In the genomic region with DNA sequence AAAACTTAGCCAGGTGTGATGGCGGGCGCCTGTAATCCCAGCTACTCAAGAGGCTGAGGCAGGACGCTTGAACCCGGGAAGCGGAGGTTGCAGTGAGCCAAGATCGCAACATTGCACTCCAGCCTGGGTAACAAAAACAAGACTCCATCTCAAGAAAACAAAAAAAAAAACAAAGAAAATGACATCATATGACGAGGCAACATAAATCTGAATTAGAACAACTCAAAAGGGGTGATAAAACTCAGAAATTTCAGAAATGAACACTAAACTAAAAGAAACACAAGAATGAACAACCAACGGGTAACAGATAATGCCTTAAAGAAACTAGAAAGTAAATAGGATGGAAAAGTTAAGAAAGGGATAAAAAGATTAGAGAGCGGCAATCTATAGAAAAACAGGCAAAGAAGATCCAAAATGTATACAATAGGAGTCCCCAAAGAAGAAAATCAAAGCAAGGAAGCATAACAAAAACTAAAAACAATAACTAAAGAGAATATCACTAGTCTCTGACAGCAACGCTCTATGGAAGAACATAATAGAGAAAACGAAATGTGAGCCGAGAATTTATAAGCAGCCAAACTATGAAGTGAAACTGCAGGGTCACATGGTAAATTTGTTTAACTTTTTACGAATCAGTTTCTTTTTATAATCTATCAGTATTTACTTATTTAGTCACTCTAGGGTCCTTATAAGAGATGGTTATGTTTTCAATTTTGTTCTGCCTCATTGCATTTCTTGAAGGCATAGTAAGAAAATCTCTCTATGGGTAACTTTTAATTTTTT, we compare ENCODE assay signal across 15 cellular contexts.
"Had no signal": no experiment of that assay in that cellular context is flagged by ENCODE, and none has a peak within 500 bp of the region (broad histone marks: within the 10 kb centered on the region; RNA-seq: fewer than 3 reads in every experiment).

No MANE protein-coding gene starts in this region.

- H3K27me3 ChIP-seq: esophagus muscularis mucosa, pancreas had no signal

- ATAC-seq: activated CD4-positive, CD25-positive, alpha-beta regulatory T cell treated with anti-CD3 and anti-CD28 coated beads, Interleukin-2, amount 50 U/mL, for 24 hours; pancreas; sciatic nerve had no signal

- H3K9me3 ChIP-seq: pancreas had no signal

- H3K27ac ChIP-seq: esophagus muscularis mucosa, left ventricle myocardium inferior, pancreas had no signal

- H3K36me3 ChIP-seq: esophagus muscularis mucosa, left ventricle myocardium inferior, pancreas had no signal

- H3K4me2 ChIP-seq: smooth muscle cell had no signal

- DNase-seq: activated naive CD8-positive, alpha-beta T cell treated with anti-CD3 and anti-CD28 coated beads for 36 hours; amniotic stem cell; effector CD8-positive, alpha-beta T cell; immature natural killer cell; kidney glomerular epithelial cell; left ventricle myocardium inferior; pancreas; stimulated activated CD4-positive, alpha-beta T cell treated with anti-CD3 and anti-CD28 coated beads, Interleukin-4, amount 100 ng/mL, for 24 hours; stimulated activated naive CD4-positive, alpha-beta T cell; T1000 had no signal

- H3K4me3 ChIP-seq: esophagus muscularis mucosa, left ventricle myocardium inferior, pancreas, smooth muscle cell had no signal

- FAIRE-seq: endothelial cell of umbilical vein, pancreas had no signal
